ENCODE assay signal across 21 cellular contexts in genomic region chr16:87117936-87118335, GRCh38.
"Had no signal": no experiment of that assay in that cellular context is flagged by ENCODE, and none has a peak within 500 bp of the region (broad histone marks: within the 10 kb centered on the region; RNA-seq: fewer than 3 reads in every experiment).

No MANE protein-coding gene starts in this region.

- H3K27me3 ChIP-seq: colonic mucosa, right lobe of liver, testis, tibial nerve had no signal

- H3K27ac Mint-ChIP-seq: endodermal cell; nephron; stimulated activated naive B cell treated with anti-CD40 and anti-IgM and Interleukin-4, amounts not matched to agents 10 μg/mL and 1 μg/mL and 100 μg/mL, for 72 hours; stimulated activated naive CD8-positive, alpha-beta T cell treated with anti-CD3 and anti-CD28 coated beads, Interleukin-15, amount 100 ng/mL, for 72 hours had no signal

- H3K27ac ChIP-seq: colonic mucosa, heart left ventricle, lower lobe of right lung, neutrophil, psoas muscle, right lobe of liver, testis, tibial nerve had no signal

- H3K4me3 ChIP-seq: colonic mucosa, heart left ventricle, lower lobe of right lung, psoas muscle, right lobe of liver, testis, tibial nerve had no signal

- H3K4me1 Mint-ChIP-seq: naive B cell; stimulated activated naive B cell treated with anti-CD40 and anti-IgM and Interleukin-4, amounts not matched to agents 10 μg/mL and 1 μg/mL and 100 μg/mL, for 72 hours; stimulated activated naive CD8-positive, alpha-beta T cell treated with anti-CD3 and anti-CD28 coated beads, Interleukin-15, amount 100 ng/mL, for 72 hours had no signal

- DNase-seq: colonic mucosa; effector CD4-positive, alpha-beta T cell; endodermal cell; heart left ventricle; hypothalamus; lower lobe of right lung; mesenchymal stem cell; naive B cell; psoas muscle; retina; right lobe of liver; stimulated activated CD4-positive, alpha-beta T cell treated with anti-CD3 and anti-CD28 coated beads, Interleukin-2, amount 100 ng/mL, for 24 hours; stimulated activated CD4-positive, alpha-beta T cell treated with anti-CD3 and anti-CD28 coated beads, Interleukin-4, amount 100 ng/mL, for 4 hours; stimulated activated naive B cell treated with anti-CD40 and anti-IgM and Interleukin-4, amounts not matched to agents 10 μg/mL and 1 μg/mL and 100 μg/mL, for 72 hours; stimulated activated naive CD8-positive, alpha-beta T cell treated with anti-CD3 and anti-CD28 coated beads, Interleukin-15, amount 100 ng/mL, for 72 hours; testis had no signal

- H3K9me3 ChIP-seq: colonic mucosa, heart left ventricle, lower lobe of right lung, neutrophil, psoas muscle, right lobe of liver, testis, tibial nerve had no signal

- H3K4me3 Mint-ChIP-seq: endodermal cell; naive B cell; nephron; stimulated activated naive B cell treated with anti-CD40 and anti-IgM and Interleukin-4, amounts not matched to agents 10 μg/mL and 1 μg/mL and 100 μg/mL, for 72 hours; stimulated activated naive CD8-positive, alpha-beta T cell treated with anti-CD3 and anti-CD28 coated beads, Interleukin-15, amount 100 ng/mL, for 72 hours had no signal

- H3K36me3 Mint-ChIP-seq: naive B cell; stimulated activated naive B cell treated with anti-CD40 and anti-IgM and Interleukin-4, amounts not matched to agents 10 μg/mL and 1 μg/mL and 100 μg/mL, for 72 hours had no signal

- H3K9me3 Mint-ChIP-seq: endodermal cell; naive B cell; nephron; stimulated activated naive B cell treated with anti-CD40 and anti-IgM and Interleukin-4, amounts not matched to agents 10 μg/mL and 1 μg/mL and 100 μg/mL, for 72 hours; stimulated activated naive CD8-positive, alpha-beta T cell treated with anti-CD3 and anti-CD28 coated beads, Interleukin-15, amount 100 ng/mL, for 72 hours had no signal

- H3K4me1 ChIP-seq: colonic mucosa, heart left ventricle, lower lobe of right lung, psoas muscle, right lobe of liver, testis, tibial nerve had no signal

- H3K36me3 ChIP-seq: colonic mucosa, heart left ventricle, lower lobe of right lung, neutrophil, right lobe of liver, tibial nerve had no signal

- ATAC-seq: esophagus mucosa; heart left ventricle; left lobe of liver; lower lobe of right lung; psoas muscle; right lobe of liver; stimulated activated naive B cell treated with anti-CD40 and anti-IgM and Interleukin-4, amounts not matched to agents 10 μg/mL and 1 μg/mL and 100 μg/mL, for 72 hours; stimulated activated naive CD8-positive, alpha-beta T cell treated with anti-CD3 and anti-CD28 coated beads, Interleukin-15, amount 100 ng/mL, for 72 hours had no signal
